In the genomic region with DNA sequence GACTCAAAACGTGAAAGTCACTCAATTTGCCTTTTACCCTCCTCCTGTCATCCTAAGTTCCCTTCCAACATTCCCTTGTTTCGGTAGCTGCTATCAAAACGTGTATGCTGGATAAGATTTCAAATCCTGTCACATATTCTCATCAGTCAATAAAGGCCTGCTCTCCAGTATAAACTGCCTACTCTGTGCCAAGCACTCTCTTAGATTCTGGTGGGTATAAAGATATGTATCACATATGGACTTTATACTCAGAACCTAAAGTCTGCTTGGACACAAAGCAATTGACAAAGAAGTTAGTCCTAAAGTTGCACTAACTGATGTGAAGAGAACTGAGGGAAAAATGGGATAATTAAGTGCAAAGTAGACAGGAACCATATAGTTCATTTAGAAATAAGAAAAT, we compare ENCODE assay signal across 1 cellular context.
TF ChIP-seq lines count a peak whose summit lies in the region.

No MANE protein-coding gene starts in this region.

TF ChIP-seq in H1, 55 proteins besides CTCF, POLR2A, EP300 and RAD21:
- TF ChIP-seq NRF1 (IDR thresholded peaks at IDR 0.05; ENCODE audit: low read depth, low read length) (no peak), CBX5 (IDR thresholded peaks at IDR 0.05; ENCODE audit: low read depth, low read length) (no peak), CREB1 (IDR thresholded peaks at IDR 0.05) (no peak), KDM5A (IDR thresholded peaks at IDR 0.05; ENCODE audit: low read length) (no peak), POLR2AphosphoS5 (IDR thresholded peaks at IDR 0.05; ENCODE audit: low read depth, low read length) (no peak), RNF2 (IDR thresholded peaks at IDR 0.05; ENCODE audit: borderline replicate concordance, low read depth, low read length, missing control alignments, poor library complexity, severe bottlenecking) (no peak), JUN (IDR thresholded peaks at IDR 0.05; ENCODE audit: low read depth, low read length) (no peak), NANOG (IDR thresholded peaks at IDR 0.05; ENCODE audit: insufficient read depth, low read depth, low read length, poor library complexity, severe bottlenecking) (no peak)
- TF ChIP-seq, protein P1, sequence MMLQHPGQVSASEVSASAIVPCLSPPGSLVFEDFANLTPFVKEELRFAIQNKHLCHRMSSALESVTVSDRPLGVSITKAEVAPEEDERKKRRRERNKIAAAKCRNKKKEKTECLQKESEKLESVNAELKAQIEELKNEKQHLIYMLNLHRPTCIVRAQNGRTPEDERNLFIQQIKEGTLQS (IDR thresholded peaks at IDR 0.05; ENCODE audit: insufficient read depth, low read depth, low read length): no peak
